In the genomic region with DNA sequence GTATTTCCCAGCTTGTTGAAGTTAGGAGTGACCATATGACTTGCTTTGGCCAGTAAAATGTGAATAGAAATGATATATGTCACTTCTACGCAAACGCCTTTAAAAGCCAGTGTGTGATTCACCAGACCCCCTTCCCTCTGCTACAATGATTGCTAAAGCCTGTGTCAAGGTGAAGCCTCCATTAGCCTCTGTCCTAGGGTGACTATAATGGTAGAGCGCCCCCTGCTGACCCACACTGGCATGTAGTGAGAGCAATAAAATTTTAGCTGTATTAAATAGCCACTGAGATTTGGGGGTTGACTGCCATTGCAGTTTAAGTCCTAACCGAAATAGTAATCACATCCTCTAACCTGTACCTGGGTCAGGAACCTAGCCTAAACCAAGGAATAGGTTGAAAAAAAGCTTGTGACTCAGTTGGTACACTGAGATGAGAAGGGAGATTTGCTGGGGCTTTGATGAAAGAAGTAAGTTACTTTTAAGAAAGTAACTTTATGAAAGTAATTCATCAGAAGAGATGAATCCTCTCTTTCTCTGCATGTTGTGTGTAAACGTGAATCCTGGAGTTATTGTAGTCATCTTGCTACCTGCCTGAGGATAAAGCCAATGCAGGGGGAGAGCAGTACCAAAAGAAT, we compare ENCODE assay signal across 8 cellular contexts. TPM values are rescaled to one million over a fixed set of nuclear protein-coding genes. Genes with fewer than 3 reads are reported as not detected.
A peak's percentile ranks its signal among the peaks of the same experiment; 100 is the strongest.
DNase-seq lines count a peak whose midpoint lies in the region; ATAC-seq lines count a peak whose summit lies in the region.

No MANE protein-coding gene starts in this region.

- no peak overlapping the region for H3K23ac ChIP-seq in mesendoderm (ENCODE audit: low read length)

- H3K4me1 ChIP-seq in mesendoderm (ENCODE audit: control insufficient read depth, low read depth, low read length) = no peaks in the 10 kb centered on the region

- H3K4me3 ChIP-seq in mesendoderm (ENCODE audit: low read length) = no peak overlapping the region

- no CpG with 5 or more reads among the region's 5 CpGs for WGBS in mesendoderm (ENCODE audit: extremely low coverage, insufficient coverage, low lambda C conversion rate)

- no peak overlapping the region for H3K4me2 ChIP-seq in mesendoderm (ENCODE audit: low read length)

- DNase-seq in Ammon's horn (ENCODE audit: low spot score) = peak; percentile 65
- DNase-seq in NCI-H526 (lab: John Stamatoyannopoulos, UW) = peak; percentile 71 to 93
- DNase-seq in activated CD4-positive, alpha-beta T cell treated with anti-CD3 and anti-CD28 coated beads, Interleukin-2, amount 50 U/mL, for 1 hour = peak; percentile 85
- peak; percentile 75 for DNase-seq in effector CD4-positive, alpha-beta T cell
- DNase-seq in mesendoderm = peak; percentile 88
- DNase-seq in stimulated activated CD8-positive, alpha-beta memory T cell treated with anti-CD3 and anti-CD28 coated beads, Interleukin-2, amount 100 ng/mL, for 48 hours (ENCODE audit: low read depth in 2 of 2) = peak; percentile 70 to 74

- H3K27ac ChIP-seq in mesendoderm (ENCODE audit: low read depth, low read length) = no peak overlapping the region

- no peaks in the 10 kb centered on the region for H3K27me3 ChIP-seq in mesendoderm (ENCODE audit: insufficient read depth, low read length, poor library complexity)

- no peak overlapping the region for H3K9ac ChIP-seq in mesendoderm (ENCODE audit: low read length)

- H4K5ac ChIP-seq in mesendoderm (ENCODE audit: low read length) = no peak overlapping the region

- no peak overlapping the region for H2BK120ac ChIP-seq in mesendoderm (ENCODE audit: low read depth, low read length)

- no peak overlapping the region for H4K8ac ChIP-seq in mesendoderm (ENCODE audit: low read depth, low read length)

- H3K56ac ChIP-seq in mesendoderm (ENCODE audit: low read length) = no peak overlapping the region

- no peak overlapping the region for H3K4ac ChIP-seq in mesendoderm (ENCODE audit: low read depth, low read length)

- H2BK15ac ChIP-seq in mesendoderm (replicated peaks; ENCODE audit: low read depth) = no peak overlapping the region

- no peaks in the 10 kb centered on the region for H3K36me3 ChIP-seq in mesendoderm (ENCODE audit: control insufficient read depth, insufficient read depth, low read length)

- no peaks in the 10 kb centered on the region for H3K79me1 ChIP-seq in mesendoderm (ENCODE audit: low read length)

- no peaks in the 10 kb centered on the region for H3K79me2 ChIP-seq in mesendoderm (ENCODE audit: control insufficient read depth, insufficient read depth, low read length)

- H2BK5ac ChIP-seq in mesendoderm (ENCODE audit: low read length) = no peak overlapping the region

- H2AK5ac ChIP-seq in mesendoderm (ENCODE audit: low read length) = no peak overlapping the region

- ATAC-seq in GM18909 (IDR thresholded peaks at IDR 0.05; ENCODE audit: poor library complexity, unreplicated experiment) (peak; percentile 95), HG03135 (IDR thresholded peaks at IDR 0.05; ENCODE audit: unreplicated experiment) (peak; percentile 98)

- no peak overlapping the region for H3K18ac ChIP-seq in mesendoderm (ENCODE audit: low read length)

RNA-seq across cellular contexts. Expression of a gene that starts 52.6 kb away (rescaled TPM):
- polyA plus RNA-seq in mesendoderm (2013, experiment 1 of 2) = 52.6 TPM
- polyA plus RNA-seq in mesendoderm (2013, experiment 2 of 2) = 50.0 TPM

RNA-seq across cellular contexts. Expression of a gene that starts 52.8 kb away (rescaled TPM):
- polyA plus RNA-seq in mesendoderm (2013, experiment 1 of 2) = 13.0 TPM
- 13.8 TPM for polyA plus RNA-seq in mesendoderm (2013, experiment 2 of 2)
